ENCODE assay signal across 8 cellular contexts in the genomic region with DNA sequence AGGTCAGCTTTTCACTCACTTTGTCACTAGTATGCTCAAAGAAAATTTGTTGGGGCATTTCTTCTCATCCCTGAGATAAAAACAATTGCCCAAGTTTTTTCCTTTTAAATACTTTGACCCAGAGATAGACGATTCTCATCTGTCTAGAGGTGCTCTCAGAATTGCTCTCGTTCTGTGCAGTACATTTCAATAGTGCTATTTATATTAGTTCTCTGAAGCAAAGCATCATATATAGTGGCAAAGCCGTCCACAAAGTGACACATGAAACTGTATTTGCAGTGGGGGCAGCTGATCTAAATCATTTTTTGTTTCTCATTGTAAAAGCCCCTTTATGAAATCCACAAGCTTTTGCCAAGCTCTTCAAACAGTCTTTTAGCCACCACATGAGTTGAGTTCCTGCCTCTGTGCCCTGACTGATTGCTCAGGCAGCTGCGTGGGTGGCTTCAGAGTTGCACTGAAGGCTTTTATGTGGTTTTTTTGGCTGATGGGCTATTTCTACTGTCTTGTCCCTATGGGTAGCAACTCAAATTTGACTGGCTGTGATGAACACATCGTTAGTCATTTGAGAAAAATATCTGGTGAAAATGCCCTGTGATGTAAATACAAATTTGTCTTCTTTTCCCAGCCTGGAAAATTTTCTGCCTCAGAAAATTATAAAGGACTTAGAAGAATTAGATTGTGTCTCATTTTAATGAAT.
DNase-seq lines count a peak whose midpoint lies in the region; ATAC-seq lines count a peak whose summit lies in the region.

No MANE protein-coding gene starts in this region.

- no peak overlapping the region for H3K4me3 ChIP-seq in CD4-positive, alpha-beta memory T cell (ENCODE audit: low read length in 2 of 2)
- H3K4me3 ChIP-seq in Karpas-422 (ENCODE audit: low read length), result peak overlapping the region; percentile 46

- H3K9me3 ChIP-seq in CD4-positive, alpha-beta memory T cell (ENCODE audit: control insufficient read depth in 1 of 2, low read length in 2 of 2), result no peaks in the 10 kb centered on the region
- H3K9me3 ChIP-seq in Karpas-422 (ENCODE audit: low read length), result no peaks in the 10 kb centered on the region

- H3K9me3 Mint-ChIP-seq in CD4-positive, alpha-beta memory T cell, result no peaks in the 10 kb centered on the region
- H3K9me3 Mint-ChIP-seq in activated T-helper 17 cell treated with anti-CD3 and anti-CD28 coated beads, Interleukin-2, amount 50 U/mL, for 72 hours, result no peaks in the 10 kb centered on the region

- H3K4me1 ChIP-seq in CD4-positive, alpha-beta memory T cell (ENCODE audit: insufficient read depth, low read length), result peaks cover 8% of the 10 kb centered on the region
- peaks cover 34% of the 10 kb centered on the region for H3K4me1 ChIP-seq in Karpas-422 (ENCODE audit: low read length)

- H3K9me2 ChIP-seq in Karpas-422 (replicated peaks; ENCODE audit: insufficient read depth, low read length), result no peaks in the 10 kb centered on the region

- ATAC-seq in GM21528 (IDR thresholded peaks at IDR 0.05; ENCODE audit: low FRiP score, unreplicated experiment), result peak; percentile 79
- peak; percentile 99 for ATAC-seq in activated T-helper 17 cell treated with anti-CD3 and anti-CD28 coated beads, Interleukin-2, amount 50 U/mL, for 72 hours (replicated peaks)
- no peak for ATAC-seq in esophagus mucosa

- intact Hi-C loops in CD4-positive, alpha-beta memory T cell (cut with micrococcal nuclease), result no loop called here

- peak in 3 of 5 donors; percentile 7 to 16 (median 9) for DNase-seq in CD4-positive, alpha-beta memory T cell
- DNase-seq in Karpas-422 (peak; percentile 88), pons (ENCODE audit: low spot score) (peak; percentile 20), ecto neural progenitor cell (ENCODE audit: low spot score) (no peak), inferior parietal cortex (ENCODE audit: extremely low spot score) (no peak)

- H3K36me3 Mint-ChIP-seq in CD4-positive, alpha-beta memory T cell, result no peaks in the 10 kb centered on the region
- no peaks in the 10 kb centered on the region for H3K36me3 Mint-ChIP-seq in activated T-helper 17 cell treated with anti-CD3 and anti-CD28 coated beads, Interleukin-2, amount 50 U/mL, for 72 hours (ENCODE audit: low read depth)

- POLR2A ChIA-PET in CD4-positive, alpha-beta memory T cell (lab: Charles Lee; ENCODE audit: partially characterized antibody), result no interaction called here

- peak overlapping the region; percentile 68 for H3K4me2 ChIP-seq in Karpas-422 (ENCODE audit: low read depth, low read length, poor library complexity, severe bottlenecking)

- peak overlapping the region; percentile 76; the same call in 1 of the 2 replicates for H2AFZ ChIP-seq in Karpas-422 (ENCODE audit: low read length)

- no peaks in the 10 kb centered on the region for H3K27me3 ChIP-seq in CD4-positive, alpha-beta memory T cell (ENCODE audit: insufficient read depth, low read length)
- H3K27me3 ChIP-seq in Karpas-422 (ENCODE audit: low read length), result no peaks in the 10 kb centered on the region

- H3K27me3 Mint-ChIP-seq in CD4-positive, alpha-beta memory T cell, result peaks cover 8 to 10% of the 10 kb centered on the region in 2 donors
- H3K27me3 Mint-ChIP-seq in activated T-helper 17 cell treated with anti-CD3 and anti-CD28 coated beads, Interleukin-2, amount 50 U/mL, for 72 hours, result peaks cover 13% of the 10 kb centered on the region

- no peaks in the 10 kb centered on the region for H3K36me3 ChIP-seq in CD4-positive, alpha-beta memory T cell (ENCODE audit: insufficient read depth, low read length)
- no peaks in the 10 kb centered on the region for H3K36me3 ChIP-seq in Karpas-422 (ENCODE audit: insufficient read depth, low read length)

- H3K4me3 Mint-ChIP-seq in CD4-positive, alpha-beta memory T cell, result peak overlapping the region in 1 of 8 donors; percentile 22
- no peak overlapping the region for H3K4me3 Mint-ChIP-seq in activated T-helper 17 cell treated with anti-CD3 and anti-CD28 coated beads, Interleukin-2, amount 50 U/mL, for 72 hours

- H3K27ac Mint-ChIP-seq in CD4-positive, alpha-beta memory T cell, result no peak overlapping the region
- peak overlapping the region; percentile 49 for H3K27ac Mint-ChIP-seq in activated T-helper 17 cell treated with anti-CD3 and anti-CD28 coated beads, Interleukin-2, amount 50 U/mL, for 72 hours

- peak overlapping the region; percentile 56 for H3K9ac ChIP-seq in Karpas-422 (ENCODE audit: low read length)

- no peaks in the 10 kb centered on the region for H3K79me2 ChIP-seq in Karpas-422 (ENCODE audit: low read length)

- peaks cover 4 to 14% (median 12%) of the 10 kb centered on the region in 4 donors for H3K4me1 Mint-ChIP-seq in CD4-positive, alpha-beta memory T cell
- peaks cover 4% of the 10 kb centered on the region for H3K4me1 Mint-ChIP-seq in activated T-helper 17 cell treated with anti-CD3 and anti-CD28 coated beads, Interleukin-2, amount 50 U/mL, for 72 hours

- CTCF ChIA-PET in CD4-positive, alpha-beta memory T cell (lab: Charles Lee; ENCODE audit: partially characterized antibody), result no interaction called here

- no peak overlapping the region for H3K27ac ChIP-seq in CD4-positive, alpha-beta memory T cell (ENCODE audit: low read depth, low read length)
- peak overlapping the region; percentile 97 for H3K27ac ChIP-seq in Karpas-422 (ENCODE audit: low read length)

- H4K20me1 ChIP-seq in Karpas-422 (ENCODE audit: insufficient read depth, low read depth, low read length), result no peaks in the 10 kb centered on the region

Comparison
In these comparisons a context has a peak if more than half of its experiments do, and no peak if none do; other contexts are left out.
1. DNase-seq: peak in CD4-positive, alpha-beta memory T cell (3 of 5), Karpas-422 (single experiment) and pons (single experiment); none in ecto neural progenitor cell (single experiment) and inferior parietal cortex (single experiment).